In genomic region chr3:13307041-13307440, GRCh38 we compare ENCODE assay signal across 13 cellular contexts.
DNase-seq lines count a peak whose midpoint lies in the region; ATAC-seq and TF ChIP-seq lines count a peak whose summit lies in the region.
"Had no signal": no experiment of that assay in that cellular context is flagged by ENCODE, and none has a peak within 500 bp of the region (broad histone marks: within the 10 kb centered on the region; RNA-seq: fewer than 3 reads in every experiment).

No MANE protein-coding gene starts in this region.

- H3K9me3 ChIP-seq in neuronal stem cell (replicated peaks in 1 of 2; ENCODE audit: control insufficient read depth in 2 of 2, insufficient read depth in 1 of 2, low read depth in 1 of 2, low read length in 2 of 2) = no peaks in the 10 kb centered on the region
- H3K9me3 ChIP-seq: BLaER1 treated with 17β-estradiol and CSF1 and Interleukin-3, amounts not matched to agents 10 nM and 100 nM had no signal

- peak overlapping the region in 1 of 2 donors; percentile 55 for H3K27ac Mint-ChIP-seq in stimulated activated naive CD8-positive, alpha-beta T cell treated with anti-CD3 and anti-CD28 coated beads, Interleukin-15, amount 100 ng/mL, for 72 hours
- no peak overlapping the region for H3K27ac Mint-ChIP-seq in GM23338
- H3K27ac Mint-ChIP-seq: CD4-positive, CD25-positive, alpha-beta regulatory T cell had no signal

- H3K4me1 Mint-ChIP-seq in stimulated activated naive CD8-positive, alpha-beta T cell treated with anti-CD3 and anti-CD28 coated beads, Interleukin-15, amount 100 ng/mL, for 72 hours = peaks cover 8% of the 10 kb centered on the region
- H3K4me1 Mint-ChIP-seq in GM23338 = peaks cover 22% of the 10 kb centered on the region

- H3K36me3 ChIP-seq in neuronal stem cell (replicated peaks in 1 of 2; ENCODE audit: control insufficient read depth in 2 of 2, insufficient read depth in 2 of 2, low read length in 2 of 2) = no peaks in the 10 kb centered on the region
- H3K36me3 ChIP-seq in brain microvascular endothelial cell (replicated peaks) = no peaks in the 10 kb centered on the region
- H3K36me3 ChIP-seq in GM23338 (ENCODE audit: insufficient read depth) = no peaks in the 10 kb centered on the region
- H3K36me3 ChIP-seq: BLaER1 treated with 17β-estradiol and CSF1 and Interleukin-3, amounts not matched to agents 10 nM and 100 nM had no signal

- in situ Hi-C loops in brain microvascular endothelial cell (cut with HindIII; ENCODE audit: low pct_ligation_motif_present, low sequenced_read_pairs) = no loop called here

- no peaks in the 10 kb centered on the region for H3K36me3 Mint-ChIP-seq in GM23338 (ENCODE audit: low read depth)

- H2BK12ac ChIP-seq in neuronal stem cell (ENCODE audit: low read length) = no peak overlapping the region

- no peak overlapping the region for H4K8ac ChIP-seq in neuronal stem cell (ENCODE audit: low read depth, low read length)

- ATAC-seq in stimulated activated naive CD8-positive, alpha-beta T cell treated with anti-CD3 and anti-CD28 coated beads, Interleukin-15, Interleukin-2, amounts not matched to agents 100 U/mL and 50 U/mL, for 24 hours = peak; percentile 19
- no peak for ATAC-seq in stimulated activated naive CD8-positive, alpha-beta T cell treated with anti-CD3 and anti-CD28 coated beads, Interleukin-15, amount 100 ng/mL, for 72 hours
- no peak for ATAC-seq in GM23338

- H3K4me2 ChIP-seq in neuronal stem cell (ENCODE audit: insufficient read depth, low read length, poor library complexity, severe bottlenecking) (no peak overlapping the region), GM23338 (no peak overlapping the region)
- H3K4me2 ChIP-seq: BLaER1 treated with 17β-estradiol and CSF1 and Interleukin-3, amounts not matched to agents 10 nM and 100 nM had no signal

- H3K79me2 ChIP-seq in GM23338 (replicated peaks; ENCODE audit: insufficient read depth) = no peaks in the 10 kb centered on the region

- no peak overlapping the region for H3K4me3 Mint-ChIP-seq in stimulated activated naive CD8-positive, alpha-beta T cell treated with anti-CD3 and anti-CD28 coated beads, Interleukin-15, amount 100 ng/mL, for 72 hours
- no peak overlapping the region for H3K4me3 Mint-ChIP-seq in GM23338
- H3K4me3 Mint-ChIP-seq: CD4-positive, CD25-positive, alpha-beta regulatory T cell had no signal

- no peak overlapping the region for H3K4ac ChIP-seq in neuronal stem cell (ENCODE audit: low read length)

- no peak overlapping the region for H3K23ac ChIP-seq in neuronal stem cell (ENCODE audit: low read depth, low read length, poor library complexity)

- no peak overlapping the region for H2AFZ ChIP-seq in neuronal stem cell (ENCODE audit: low read length)
- no peak overlapping the region for H2AFZ ChIP-seq in GM23338

- H3K14ac ChIP-seq in neuronal stem cell (ENCODE audit: low read length) = no peak overlapping the region

- H3K4me3 ChIP-seq in neuronal stem cell (ENCODE audit: low read length in 2 of 2) (no peak overlapping the region), brain microvascular endothelial cell (ENCODE audit: low read depth, low read length) (no peak overlapping the region), GM23338 (no peak overlapping the region)
- H3K4me3 ChIP-seq: BLaER1 treated with 17β-estradiol and CSF1 and Interleukin-3, amounts not matched to agents 10 nM and 100 nM had no signal

- no peaks in the 10 kb centered on the region for H4K20me1 ChIP-seq in GM23338 (replicated peaks; ENCODE audit: insufficient read depth)
- H4K20me1 ChIP-seq: BLaER1 treated with 17β-estradiol and CSF1 and Interleukin-3, amounts not matched to agents 10 nM and 100 nM had no signal

- peak overlapping the region; percentile 52 for H2AK5ac ChIP-seq in neuronal stem cell (ENCODE audit: low read depth, low read length)

- H3K27me3 Mint-ChIP-seq in stimulated activated naive CD8-positive, alpha-beta T cell treated with anti-CD3 and anti-CD28 coated beads, Interleukin-15, amount 100 ng/mL, for 72 hours = no peaks in the 10 kb centered on the region
- H3K27me3 Mint-ChIP-seq in GM23338 (ENCODE audit: insufficient read depth, low read depth, poor library complexity) = peaks cover 24% of the 10 kb centered on the region
- H3K27me3 Mint-ChIP-seq: CD4-positive, CD25-positive, alpha-beta regulatory T cell had no signal

- WGBS in neuronal stem cell (ENCODE audit: extremely low coverage in 2 of 2, insufficient read length in 2 of 2, insufficient replicate concordance in 1 of 2), 2 donors = no CpG with 5 or more reads among the region's 11 CpGs

- H3K9me3 Mint-ChIP-seq in stimulated activated naive CD8-positive, alpha-beta T cell treated with anti-CD3 and anti-CD28 coated beads, Interleukin-15, amount 100 ng/mL, for 72 hours = no peaks in the 10 kb centered on the region
- H3K9me3 Mint-ChIP-seq in GM23338 = no peaks in the 10 kb centered on the region
- H3K9me3 Mint-ChIP-seq: CD4-positive, CD25-positive, alpha-beta regulatory T cell had no signal

- H3K27me3 ChIP-seq in neuronal stem cell (ENCODE audit: control insufficient read depth in 3 of 3, insufficient read depth in 3 of 3, low read depth in 1 of 3, low read length in 3 of 3) = no peaks in the 10 kb centered on the region
- no peaks in the 10 kb centered on the region for H3K27me3 ChIP-seq in brain microvascular endothelial cell (replicated peaks)
- H3K27me3 ChIP-seq in GM23338 (ENCODE audit: insufficient read depth) = no peaks in the 10 kb centered on the region
- H3K27me3 ChIP-seq: BLaER1 treated with 17β-estradiol and CSF1 and Interleukin-3, amounts not matched to agents 10 nM and 100 nM had no signal

- no peak overlapping the region for H4K91ac ChIP-seq in neuronal stem cell (ENCODE audit: low read depth, low read length, poor library complexity)

- DNase-seq in stimulated activated naive CD8-positive, alpha-beta T cell treated with anti-CD3 and anti-CD28 coated beads, Interleukin-15, Interleukin-2, amounts not matched to agents 100 U/mL and 50 U/mL, for 24 hours = no peak
- no peak for DNase-seq in stimulated activated naive CD8-positive, alpha-beta T cell treated with anti-CD3 and anti-CD28 coated beads, Interleukin-15, amount 100 ng/mL, for 72 hours
- DNase-seq in astrocyte of the hippocampus (ENCODE audit: low read depth, low spot score) (peak; percentile 10), neuronal stem cell (ENCODE audit: low spot score) (no peak), dedifferentiated amniotic fluid mesenchymal stem cell (ENCODE audit: extremely low spot score) (no peak), brain microvascular endothelial cell (no peak), GM23338 (ENCODE audit: low spot score) (no peak)
- DNase-seq: 8988T; CD4-positive, CD25-positive, alpha-beta regulatory T cell; DMS79; EL; IMR-90 had no signal

- no peaks in the 10 kb centered on the region for H3K9me2 ChIP-seq in GM23338 (ENCODE audit: insufficient read depth)

- no peak overlapping the region for H2BK120ac ChIP-seq in neuronal stem cell (ENCODE audit: low read depth, low read length)

- peaks cover 2% of the 10 kb centered on the region; the same call in 1 of the 2 replicates for H3F3A ChIP-seq in GM23338 (replicated peaks; ENCODE audit: low read depth)

- no peak overlapping the region for H3K18ac ChIP-seq in neuronal stem cell (ENCODE audit: low read length)

- peak overlapping the region; percentile 5 for H2BK15ac ChIP-seq in neuronal stem cell (ENCODE audit: low read length)

- H3K9ac ChIP-seq in neuronal stem cell (ENCODE audit: low read depth, low read length, poor library complexity) = no peak overlapping the region
- H3K9ac ChIP-seq: BLaER1 treated with 17β-estradiol and CSF1 and Interleukin-3, amounts not matched to agents 10 nM and 100 nM had no signal

- no peaks in the 10 kb centered on the region for H3K79me1 ChIP-seq in neuronal stem cell (ENCODE audit: low read depth, low read length)

- no peak for TF ChIP-seq CTCF in brain microvascular endothelial cell (IDR thresholded peaks at IDR 0.05; ENCODE audit: low read depth, low read length, missing control alignments)
- TF ChIP-seq CTCF in GM23338 (conservative IDR thresholded peaks at IDR 0.05; ENCODE audit: low read depth in 2 of 2) = peak in 1 of 2 experiments; percentile 9; a peak in 1 of 4 replicates

- H3K4me1 ChIP-seq in neuronal stem cell (ENCODE audit: control insufficient read depth in 2 of 2, insufficient read depth in 1 of 2, low read depth in 1 of 2, low read length in 2 of 2) (peaks cover 2 to 9% of the 10 kb centered on the region in 2 donors), GM23338 (ENCODE audit: insufficient read depth) (no peaks in the 10 kb centered on the region; the same call in 1 of the 2 replicates)

- H3K27ac ChIP-seq in neuronal stem cell (replicated peaks; ENCODE audit: low read length) (no peak overlapping the region), brain microvascular endothelial cell (no peak overlapping the region), GM23338 (ENCODE audit: low read depth) (no peak overlapping the region)
- H3K27ac ChIP-seq: BLaER1 treated with 17β-estradiol and CSF1 and Interleukin-3, amounts not matched to agents 10 nM and 100 nM had no signal

- no peak overlapping the region for H2BK5ac ChIP-seq in neuronal stem cell (ENCODE audit: low read length)

TF ChIP-seq in GM23338, 12 proteins besides CTCF, POLR2A, EP300 and RAD21:
- TF ChIP-seq EZH2phosphoT487 (IDR thresholded peaks at IDR 0.05; ENCODE audit: unreplicated experiment) = no peak
- no peak for TF ChIP-seq ZNF331 (CRISPR knock-in tag; IDR thresholded peaks at IDR 0.05; ENCODE audit: low read depth)
